ENCODE assay signal across 14 cellular contexts in genomic region chrX:66005832-66006449, GRCh38. TPM values are rescaled to one million over a fixed set of nuclear protein-coding genes. Genes with fewer than 3 reads are reported as not detected.
A peak's percentile ranks its signal among the peaks of the same experiment; 100 is the strongest.
DNase-seq lines count a peak whose midpoint lies in the region; ATAC-seq, FAIRE-seq and TF ChIP-seq lines count a peak whose summit lies in the region.
"Had no signal": no experiment of that assay in that cellular context is flagged by ENCODE, and none has a peak within 500 bp of the region (broad histone marks: within the 10 kb centered on the region; RNA-seq: fewer than 3 reads in every experiment).

No MANE protein-coding gene starts in this region.

- intact Hi-C loops in CD8-positive, alpha-beta T cell (cut with DNase I, micrococcal nuclease) = no loop called here
- intact Hi-C loops in kidney (cut with DNase I) = no loop called here
- intact Hi-C loops in gastrocnemius medialis (cut with DNase I; ENCODE audit: low total_unique reads) = no loop called here

- FAIRE-seq in kidney (lab: Jason Lieb, UNC) = no peak

- H3K9ac ChIP-seq in kidney (ENCODE audit: low read length in 2 of 2) = no peak overlapping the region

- H3K9me3 ChIP-seq in CD8-positive, alpha-beta T cell (ENCODE audit: low read length) = no peaks in the 10 kb centered on the region
- H3K9me3 ChIP-seq in kidney (ENCODE audit: control insufficient read depth in 1 of 2, low read length in 2 of 2) (no peaks in the 10 kb centered on the region), gastrocnemius medialis (no peaks in the 10 kb centered on the region)
- H3K9me3 ChIP-seq: tibial artery had no signal

- no peak overlapping the region for H3K27ac ChIP-seq in CD8-positive, alpha-beta T cell (ENCODE audit: low read depth, low read length)
- H3K27ac ChIP-seq in kidney (ENCODE audit: low read depth in 2 of 2, low read length in 2 of 2) (no peak overlapping the region), gastrocnemius medialis (no peak overlapping the region)
- H3K27ac ChIP-seq: tibial artery had no signal

- ATAC-seq in CD8-positive, alpha-beta T cell = no peak
- ATAC-seq in gastrocnemius medialis (no peak), HG03469 (IDR thresholded peaks at IDR 0.05; ENCODE audit: unreplicated experiment) (no peak)

- DNase-seq in CD8-positive, alpha-beta T cell = no peak
- no peak for DNase-seq in T-helper 2 cell treated with Interferon-gamma antibody and Interleukin-4, amounts not matched to agents 5 μg/mL and 100 μg/mL, for 36 hours (ENCODE audit: low spot score)
- DNase-seq in immature natural killer cell (no peak), kidney (no peak), gastrocnemius medialis (no peak), medulla oblongata (ENCODE audit: extremely low spot score) (no peak)
- DNase-seq: glutamatergic neuron, GOT3, NCI-H1092, NCI-H510A, tibial artery had no signal

- H3K4me3 Mint-ChIP-seq in CD8-positive, alpha-beta T cell = peak overlapping the region; percentile 56
- H3K4me3 Mint-ChIP-seq in IgD-negative memory B cell = peak overlapping the region in 2 of 4 donors; percentile 37 to 79
- H3K4me3 Mint-ChIP-seq in T-helper 2 cell treated with Interferon-gamma antibody and Interleukin-4, amounts not matched to agents 5 μg/mL and 100 μg/mL, for 36 hours = peak overlapping the region; percentile 70
- peak overlapping the region; percentile 18 to 69 (median 34) for H3K4me3 Mint-ChIP-seq in immature natural killer cell
- H3K4me3 Mint-ChIP-seq: neural crest cell had no signal

- CTCF ChIA-PET in CD8-positive, alpha-beta T cell (lab: Charles Lee) = interaction anchor here (0.8 to 1.3 kb wide), 2 partner anchors 9 to 424 kb away, joined by 3 to 4 read pairs; no protein-coding TSS in a partner anchor

- POLR2A ChIA-PET in CD8-positive, alpha-beta T cell (lab: Charles Lee) = interaction anchor here (1.1 kb wide), 1 partner anchor 29 kb away, joined by 4 read pairs; no protein-coding TSS in a partner anchor

- H3K36me3 ChIP-seq in CD8-positive, alpha-beta T cell (ENCODE audit: insufficient read depth, low read length) = no peaks in the 10 kb centered on the region
- H3K36me3 ChIP-seq in kidney (ENCODE audit: control insufficient read depth in 1 of 2, insufficient read depth in 2 of 2, low read length in 2 of 2) = no peaks in the 10 kb centered on the region
- H3K36me3 ChIP-seq in gastrocnemius medialis = no peaks in the 10 kb centered on the region
- H3K36me3 ChIP-seq: tibial artery had no signal

- no peaks in the 10 kb centered on the region for H3K36me3 Mint-ChIP-seq in CD8-positive, alpha-beta T cell
- H3K36me3 Mint-ChIP-seq in IgD-negative memory B cell (no peaks in the 10 kb centered on the region), immature natural killer cell (no peaks in the 10 kb centered on the region)
- H3K36me3 Mint-ChIP-seq in T-helper 2 cell treated with Interferon-gamma antibody and Interleukin-4, amounts not matched to agents 5 μg/mL and 100 μg/mL, for 36 hours (ENCODE audit: low read depth) = no peaks in the 10 kb centered on the region

- no peaks in the 10 kb centered on the region for H3K27me3 Mint-ChIP-seq in CD8-positive, alpha-beta T cell (ENCODE audit: low read depth)
- no peaks in the 10 kb centered on the region for H3K27me3 Mint-ChIP-seq in IgD-negative memory B cell
- H3K27me3 Mint-ChIP-seq in T-helper 2 cell treated with Interferon-gamma antibody and Interleukin-4, amounts not matched to agents 5 μg/mL and 100 μg/mL, for 36 hours (ENCODE audit: low read depth) = no peaks in the 10 kb centered on the region
- peaks cover 0 to 2% (median 0%) of the 10 kb centered on the region in 3 donors for H3K27me3 Mint-ChIP-seq in immature natural killer cell (ENCODE audit: low read depth in 3 of 3)

- TF ChIP-seq CTCF in CD8-positive, alpha-beta T cell (IDR thresholded peaks at IDR 0.05) = no peak
- TF ChIP-seq CTCF in kidney (IDR thresholded peaks at IDR 0.05; ENCODE audit: borderline replicate concordance, extremely low read depth, insufficient read depth) (no peak), gastrocnemius medialis (IDR thresholded peaks at IDR 0.05 in 4 of 5, conservative IDR thresholded peaks at IDR 0.05 in 1 of 5) (no peak)

- H3K27ac Mint-ChIP-seq in CD8-positive, alpha-beta T cell = peak overlapping the region; percentile 52
- H3K27ac Mint-ChIP-seq in IgD-negative memory B cell (peak overlapping the region; percentile 1 to 85 (median 33)), immature natural killer cell (peak overlapping the region; percentile 17 to 78 (median 54))
- peak overlapping the region; percentile 84 for H3K27ac Mint-ChIP-seq in T-helper 2 cell treated with Interferon-gamma antibody and Interleukin-4, amounts not matched to agents 5 μg/mL and 100 μg/mL, for 36 hours

- H3K27me3 ChIP-seq in CD8-positive, alpha-beta T cell (ENCODE audit: insufficient read depth, low read length) = no peaks in the 10 kb centered on the region
- H3K27me3 ChIP-seq in gastrocnemius medialis = no peaks in the 10 kb centered on the region
- H3K27me3 ChIP-seq: tibial artery had no signal

- TF ChIP-seq POLR2A in gastrocnemius medialis (IDR thresholded peaks at IDR 0.05) = no peak

- H3K4me1 Mint-ChIP-seq in CD8-positive, alpha-beta T cell (ENCODE audit: low read depth) = peaks cover 54% of the 10 kb centered on the region
- H3K4me1 Mint-ChIP-seq in IgD-negative memory B cell = peaks cover 52 to 59% (median 58%) of the 10 kb centered on the region in 3 donors
- H3K4me1 Mint-ChIP-seq in T-helper 2 cell treated with Interferon-gamma antibody and Interleukin-4, amounts not matched to agents 5 μg/mL and 100 μg/mL, for 36 hours (ENCODE audit: low read depth) = peaks cover 32% of the 10 kb centered on the region
- peaks cover 43 to 58% of the 10 kb centered on the region in 2 donors for H3K4me1 Mint-ChIP-seq in immature natural killer cell

- no peaks in the 10 kb centered on the region for H3K9me3 Mint-ChIP-seq in CD8-positive, alpha-beta T cell
- no peaks in the 10 kb centered on the region for H3K9me3 Mint-ChIP-seq in IgD-negative memory B cell
- H3K9me3 Mint-ChIP-seq in T-helper 2 cell treated with Interferon-gamma antibody and Interleukin-4, amounts not matched to agents 5 μg/mL and 100 μg/mL, for 36 hours = no peaks in the 10 kb centered on the region
- no peaks in the 10 kb centered on the region for H3K9me3 Mint-ChIP-seq in immature natural killer cell

- in situ Hi-C loops in gastrocnemius medialis (cut with MboI; ENCODE audit: low sequenced_read_pairs in 4 of 4) = no loop called here

- H3K4me3 ChIP-seq in CD8-positive, alpha-beta T cell (ENCODE audit: low read depth, low read length) = no peak overlapping the region
- H3K4me3 ChIP-seq in kidney (ENCODE audit: low read length in 2 of 2) (no peak overlapping the region), gastrocnemius medialis (no peak overlapping the region)
- H3K4me3 ChIP-seq: tibial artery had no signal

- H3K4me1 ChIP-seq in CD8-positive, alpha-beta T cell (ENCODE audit: insufficient read depth, low read length) = peaks cover 50% of the 10 kb centered on the region
- no peaks in the 10 kb centered on the region for H3K4me1 ChIP-seq in kidney (ENCODE audit: control insufficient read depth in 1 of 2, insufficient read depth in 1 of 2, low read depth in 1 of 2, low read length in 2 of 2)
- H3K4me1 ChIP-seq in gastrocnemius medialis = no peaks in the 10 kb centered on the region
- H3K4me1 ChIP-seq: tibial artery had no signal

RNA-seq across cellular contexts. Expression of gene VSIG4, which starts 33.9 kb away (rescaled TPM):
- total RNA-seq in CD8-positive, alpha-beta T cell = not detected
- polyA plus RNA-seq in IgD-negative memory B cell = not detected
- not detected for polyA plus RNA-seq in immature natural killer cell
- total RNA-seq in kidney = 80.0 TPM
- 15.9 TPM for polyA plus RNA-seq in kidney (ENCODE audit: insufficient read depth, low read depth, low replicate concordance)
- total RNA-seq in gastrocnemius medialis = 10 to 100 TPM; 17.8 to 39.1 (median 28.4) TPM
- total RNA-seq: neural crest cell had no signal

Comparison
In these comparisons a context has a peak if more than half of its experiments do, and no peak if none do; other contexts are left out.
1. H3K27ac Mint-ChIP-seq: peak in every context shown above with its lines; median percentile 84 in T-helper 2 cell treated with Interferon-gamma antibody and Interleukin-4, amounts not matched to agents 5 μg/mL and 100 μg/mL, for 36 hours; 54 in immature natural killer cell; 52 in CD8-positive, alpha-beta T cell; 33 in IgD-negative memory B cell.
2. RNA of gene VSIG4, which starts 33.9 kb away (total RNA-seq): 80.0 TPM in kidney (single experiment) and 17.8 to 39.1 TPM in gastrocnemius medialis; not detected in CD8-positive, alpha-beta T cell; every median in the first group is over 10 times any median in the second.